8 cellular contexts compared by ENCODE assay signal in genomic region chr2:74876081-74876886, GRCh38. TPM values are rescaled to one million over a fixed set of nuclear protein-coding genes. Genes with fewer than 3 reads are reported as not detected.
A peak's percentile ranks its signal among the peaks of the same experiment; 100 is the strongest.
DNase-seq lines count a peak whose midpoint lies in the region; ATAC-seq and TF ChIP-seq lines count a peak whose summit lies in the region.

No MANE protein-coding gene starts in this region.

- no peak overlapping the region for H2AFZ ChIP-seq in PC-3 (ENCODE audit: low read length)

- H3K9me3 ChIP-seq in PC-3 (ENCODE audit: low read length) = no peaks in the 10 kb centered on the region

- no peak overlapping the region for H3K4me3 Mint-ChIP-seq in activated T-helper 2 cell treated with anti-CD3 and anti-CD28 coated beads, Interferon-gamma antibody, Interleukin-2, Interleukin-4, amounts not matched to agents 10 μg/mL and 5 μg/mL and 100 μg/mL, durations not matched to agents 14 hours and 24 hours and 36 hours (ENCODE audit: low read depth)

- TF ChIP-seq CTCF in PC-3 (conservative IDR thresholded peaks at IDR 0.05; ENCODE audit: low read depth, low read length) = peak; percentile 83
- TF ChIP-seq CTCF in foreskin keratinocyte (conservative IDR thresholded peaks at IDR 0.05) = peak; percentile 82

- BruUV-seq in PC-3 (replicated peaks; lab: Mats Ljungman, UMichigan) = no TSS peak

- peaks cover 84% of the 10 kb centered on the region for H3K36me3 Mint-ChIP-seq in activated T-helper 2 cell treated with anti-CD3 and anti-CD28 coated beads, Interferon-gamma antibody, Interleukin-2, Interleukin-4, amounts not matched to agents 10 μg/mL and 5 μg/mL and 100 μg/mL, durations not matched to agents 14 hours and 24 hours and 36 hours (ENCODE audit: low read depth)

- peaks cover 3% of the 10 kb centered on the region for H3K4me1 Mint-ChIP-seq in activated T-helper 2 cell treated with anti-CD3 and anti-CD28 coated beads, Interferon-gamma antibody, Interleukin-2, Interleukin-4, amounts not matched to agents 10 μg/mL and 5 μg/mL and 100 μg/mL, durations not matched to agents 14 hours and 24 hours and 36 hours (ENCODE audit: low read depth)

- H3K4me2 ChIP-seq in PC-3 (ENCODE audit: low read length) = no peak overlapping the region

- ATAC-seq in GM18517 (IDR thresholded peaks at IDR 0.05; ENCODE audit: unreplicated experiment) = peak; percentile 77
- peak; percentile 77 for ATAC-seq in PC-3
- peak; percentile 62 for ATAC-seq in foreskin keratinocyte

- DNase-seq in AML-193 (lab: John Stamatoyannopoulos, UW) (peak; percentile 67), HPDE6-E6E7 (ENCODE audit: extremely low spot score) (peak; percentile 49), PC-3 (peak; percentile 82), foreskin keratinocyte (no peak), occipital lobe (lab: John Stamatoyannopoulos, UW) (peak; percentile 17)
- DNase-seq in activated T-helper 2 cell treated with anti-CD3 and anti-CD28 coated beads, Interferon-gamma antibody, Interleukin-2, Interleukin-4, amounts not matched to agents 10 μg/mL and 5 μg/mL and 100 μg/mL, durations not matched to agents 14 hours and 24 hours and 36 hours (ENCODE audit: low spot score) = peak; percentile 30
- no peak for DNase-seq in NK-92 treated with Interleukin-12 subunit alpha and Interleukin-12 subunit beta, amount 100 ng/mL, for 24 hours (lab: John Stamatoyannopoulos, UW)

- H3K9ac ChIP-seq in PC-3 (ENCODE audit: low read length) = no peak overlapping the region

- H4K20me1 ChIP-seq in PC-3 (ENCODE audit: low read length) = no peaks in the 10 kb centered on the region

- H3K27me3 ChIP-seq in PC-3 (ENCODE audit: low read length) = no peaks in the 10 kb centered on the region
- H3K27me3 ChIP-seq in foreskin keratinocyte = no peaks in the 10 kb centered on the region

- no peak overlapping the region for H3K4me3 ChIP-seq in PC-3 (ENCODE audit: low read length)

- no peak overlapping the region for H3K27ac ChIP-seq in PC-3 (ENCODE audit: low read length)
- no peak overlapping the region for H3K27ac ChIP-seq in foreskin keratinocyte

- H3K9me2 ChIP-seq in PC-3 (replicated peaks; ENCODE audit: low read length) = no peaks in the 10 kb centered on the region

- CTCF ChIA-PET in PC-3 (lab: Charles Lee) = interaction anchor here (0.5 to 1.6 kb wide), 2 partner anchors 171 to 186 kb away, joined by 3 to 6 read pairs; no protein-coding TSS in a partner anchor

- H3K27ac Mint-ChIP-seq in activated T-helper 2 cell treated with anti-CD3 and anti-CD28 coated beads, Interferon-gamma antibody, Interleukin-2, Interleukin-4, amounts not matched to agents 10 μg/mL and 5 μg/mL and 100 μg/mL, durations not matched to agents 14 hours and 24 hours and 36 hours = peak overlapping the region; percentile 47

- intact Hi-C loops in PC-3 (cut with micrococcal nuclease) = loop anchor here (1.0 kb wide), 3 partner anchors 40 to 186 kb away; no protein-coding TSS in a partner anchor
- intact Hi-C loops in activated T-helper 2 cell treated with anti-CD3 and anti-CD28 coated beads, Interferon-gamma antibody, Interleukin-2, Interleukin-4, amounts not matched to agents 10 μg/mL and 5 μg/mL and 100 μg/mL, durations not matched to agents 14 hours and 24 hours and 36 hours (cut with micrococcal nuclease) = loop anchor here (1.0 to 2.0 kb wide), 3 partner anchors 41 to 186 kb away; partner anchors contain the start of gene HK2

- H3F3A ChIP-seq in PC-3 (ENCODE audit: low read length, unreplicated experiment) = no peaks in the 10 kb centered on the region

- H3K36me3 ChIP-seq in PC-3 (ENCODE audit: low read depth, low read length) = peaks cover 81% of the 10 kb centered on the region

- no peaks in the 10 kb centered on the region for H3K27me3 Mint-ChIP-seq in activated T-helper 2 cell treated with anti-CD3 and anti-CD28 coated beads, Interferon-gamma antibody, Interleukin-2, Interleukin-4, amounts not matched to agents 10 μg/mL and 5 μg/mL and 100 μg/mL, durations not matched to agents 14 hours and 24 hours and 36 hours (ENCODE audit: low read depth)

- H3K9me3 Mint-ChIP-seq in activated T-helper 2 cell treated with anti-CD3 and anti-CD28 coated beads, Interferon-gamma antibody, Interleukin-2, Interleukin-4, amounts not matched to agents 10 μg/mL and 5 μg/mL and 100 μg/mL, durations not matched to agents 14 hours and 24 hours and 36 hours = no peaks in the 10 kb centered on the region

- peaks cover 6% of the 10 kb centered on the region for H3K79me2 ChIP-seq in PC-3 (ENCODE audit: low read length)

- H3K4me1 ChIP-seq in PC-3 (ENCODE audit: insufficient read depth, low read length) = no peaks in the 10 kb centered on the region
- no peaks in the 10 kb centered on the region for H3K4me1 ChIP-seq in foreskin keratinocyte

- POLR2A ChIA-PET in PC-3 (lab: Charles Lee; ENCODE audit: unreplicated experiment) = no interaction called here

RNA-seq across cellular contexts. Expression of gene HK2, which starts 42.4 kb away (rescaled TPM):
- total RNA-seq in PC-3 (2014; rRNA removed) (43.8 and 55.2 TPM in 2 replicates), foreskin keratinocyte (16.1 and 24.9 TPM in 2 replicates), occipital lobe (5.3 TPM)
- 102 TPM in 2 replicates for total RNA-seq in activated T-helper 2 cell treated with anti-CD3 and anti-CD28 coated beads, Interferon-gamma antibody, Interleukin-2, Interleukin-4, amounts not matched to agents 10 μg/mL and 5 μg/mL and 100 μg/mL, durations not matched to agents 14 hours and 24 hours and 36 hours
- polyA plus RNA-seq in foreskin keratinocyte = 4.5 and 7.7 TPM in 2 replicates

Comparison
In these comparisons a context has a peak if more than half of its experiments do, and no peak if none do; other contexts are left out.
1. DNase-seq: peak in AML-193 (2 of 2), HPDE6-E6E7 (single experiment), PC-3 (single experiment), activated T-helper 2 cell treated with anti-CD3 and anti-CD28 coated beads, Interferon-gamma antibody, Interleukin-2, Interleukin-4, amounts not matched to agents 10 μg/mL and 5 μg/mL and 100 μg/mL, durations not matched to agents 14 hours and 24 hours and 36 hours (single experiment) and occipital lobe (single experiment); none in foreskin keratinocyte (0 of 2) and NK-92 treated with Interleukin-12 subunit alpha and Interleukin-12 subunit beta, amount 100 ng/mL, for 24 hours (single experiment).
2. Peak in every context shown above with its lines, with median percentiles within 50 percentile points of each other: ATAC-seq.